Comparison of ENCODE assay signal across 1 cellular context in genomic region chr10:126171555-126171954, GRCh38.
A peak's percentile ranks its signal among the peaks of the same experiment; 100 is the strongest.
TF ChIP-seq lines count a peak whose summit lies in the region.

No MANE protein-coding gene starts in this region.

TF ChIP-seq in HEK293, 187 proteins besides CTCF, POLR2A, EP300 and RAD21 (continued from another document):
- TF ChIP-seq, protein P1, sequence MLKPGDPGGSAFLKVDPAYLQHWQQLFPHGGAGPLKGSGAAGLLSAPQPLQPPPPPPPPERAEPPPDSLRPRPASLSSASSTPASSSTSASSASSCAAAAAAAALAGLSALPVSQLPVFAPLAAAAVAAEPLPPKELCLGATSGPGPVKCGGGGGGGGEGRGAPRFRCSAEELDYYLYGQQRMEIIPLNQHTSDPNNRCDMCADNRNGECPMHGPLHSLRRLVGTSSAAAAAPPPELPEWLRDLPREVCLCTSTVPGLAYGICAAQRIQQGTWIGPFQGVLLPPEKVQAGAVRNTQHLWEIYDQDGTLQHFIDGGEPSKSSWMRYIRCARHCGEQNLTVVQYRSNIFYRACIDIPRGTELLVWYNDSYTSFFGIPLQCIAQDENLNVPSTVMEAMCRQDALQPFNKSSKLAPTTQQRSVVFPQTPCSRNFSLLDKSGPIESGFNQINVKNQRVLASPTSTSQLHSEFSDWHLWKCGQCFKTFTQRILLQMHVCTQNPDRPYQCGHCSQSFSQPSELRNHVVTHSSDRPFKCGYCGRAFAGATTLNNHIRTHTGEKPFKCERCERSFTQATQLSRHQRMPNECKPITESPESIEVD (tag by site-specific recombination; IDR thresholded peaks at IDR 0.05), result 0 out of 2 replicates have a peak, but pooled peaks have one; percentile 15
TF ChIP-seq in HEK293: peak in this region for 4.
